Comparison of ENCODE assay signal across 22 cellular contexts in genomic region chr3:71156062-71156665, GRCh38.
DNase-seq lines count a peak whose midpoint lies in the region; ATAC-seq and TF ChIP-seq lines count a peak whose summit lies in the region.
"Had no signal": no experiment of that assay in that cellular context is flagged by ENCODE, and none has a peak within 500 bp of the region (broad histone marks: within the 10 kb centered on the region; RNA-seq: fewer than 3 reads in every experiment).

No MANE protein-coding gene starts in this region.

- H3K36me3 Mint-ChIP-seq in activated naive CD4-positive, alpha-beta T cell treated with anti-CD3 and anti-CD28 coated beads, Interleukin-2, amount 10 ng/mL, durations not matched to agents 7 days and 5 days: peaks cover 9% of the 10 kb centered on the region
- peaks cover 15 to 40% of the 10 kb centered on the region in 2 donors for H3K36me3 Mint-ChIP-seq in activated naive CD4-positive, alpha-beta T cell treated with anti-CD3 and anti-CD28 coated beads, Interleukin-2, amount 50 U/mL, for 72 hours
- H3K36me3 Mint-ChIP-seq in stimulated activated effector memory CD8-positive, alpha-beta T cell treated with anti-CD3 and anti-CD28 coated beads, Interleukin-12 subunit alpha, Interleukin-12 subunit beta, amount 100 ng/mL, for 72 hours: no peaks in the 10 kb centered on the region

- POLR2A ChIA-PET in RWPE1 (lab: Yijun Ruan, JAX; ENCODE audit: low non-redundant PET): interaction anchor here (0.5 kb wide), 1 partner anchor 120 kb away, joined by 4 read pairs; no protein-coding TSS in a partner anchor

- no peak overlapping the region for H3K27ac ChIP-seq in RWPE1
- H3K27ac ChIP-seq: coronary artery, Peyer's patch, prostate gland, skin epidermis, vagina had no signal

- H3K9me3 Mint-ChIP-seq in activated naive CD4-positive, alpha-beta T cell treated with anti-CD3 and anti-CD28 coated beads, Interleukin-2, amount 10 ng/mL, durations not matched to agents 7 days and 5 days: peaks cover 4% of the 10 kb centered on the region
- H3K9me3 Mint-ChIP-seq in activated naive CD4-positive, alpha-beta T cell treated with anti-CD3 and anti-CD28 coated beads, Interleukin-2, amount 50 U/mL, for 72 hours: peaks cover 0 to 10% of the 10 kb centered on the region in 2 donors
- peaks cover 3% of the 10 kb centered on the region for H3K9me3 Mint-ChIP-seq in stimulated activated effector memory CD8-positive, alpha-beta T cell treated with anti-CD3 and anti-CD28 coated beads, Interleukin-12 subunit alpha, Interleukin-12 subunit beta, amount 100 ng/mL, for 72 hours

- H3K4me1 Mint-ChIP-seq in activated naive CD4-positive, alpha-beta T cell treated with anti-CD3 and anti-CD28 coated beads, Interleukin-2, amount 10 ng/mL, durations not matched to agents 7 days and 5 days: peaks cover 11% of the 10 kb centered on the region
- peaks cover 22% of the 10 kb centered on the region for H3K4me1 Mint-ChIP-seq in stimulated activated effector memory CD8-positive, alpha-beta T cell treated with anti-CD3 and anti-CD28 coated beads, Interleukin-12 subunit alpha, Interleukin-12 subunit beta, amount 100 ng/mL, for 72 hours
- H3K4me1 Mint-ChIP-seq: brain, neural crest cell had no signal

- DNase-seq in activated naive CD4-positive, alpha-beta T cell treated with anti-CD3 and anti-CD28 coated beads, Interleukin-2, amount 10 ng/mL, durations not matched to agents 7 days and 5 days: no peak
- no peak for DNase-seq in activated naive CD4-positive, alpha-beta T cell treated with anti-CD3 and anti-CD28 coated beads, Interleukin-2, amount 50 U/mL, for 72 hours (ENCODE audit: low spot score in 2 of 2)
- peak; percentile 26 for DNase-seq in RWPE1 (ENCODE audit: low spot score)
- no peak for DNase-seq in stimulated activated effector memory CD8-positive, alpha-beta T cell treated with anti-CD3 and anti-CD28 coated beads, Interleukin-12 subunit alpha, Interleukin-12 subunit beta, amount 100 ng/mL, for 72 hours (ENCODE audit: low spot score in 2 of 2)
- no peak for DNase-seq in epidermal melanocyte (ENCODE audit: insufficient read length, low spot score)
- no peak for DNase-seq in GM10266 (ENCODE audit: extremely low spot score)
- DNase-seq in mesenteric fat pad (ENCODE audit: low spot score): no peak
- DNase-seq: activated CD4-positive, alpha-beta T cell treated with anti-CD3 and anti-CD28 coated beads for 48 hours; activated naive CD4-positive, alpha-beta T cell treated with anti-CD3 and anti-CD28 coated beads, Interleukin-2, amount 50 U/mL, for 16 hours; BE2C; foreskin fibroblast; midbrain; NCI-H774; Peyer's patch; stimulated activated CD4-positive, alpha-beta T cell treated with anti-CD3 and anti-CD28 coated beads, Interleukin-2, amount 100 ng/mL, for 48 hours had no signal

- H3K27me3 Mint-ChIP-seq in activated naive CD4-positive, alpha-beta T cell treated with anti-CD3 and anti-CD28 coated beads, Interleukin-2, amount 10 ng/mL, durations not matched to agents 7 days and 5 days: no peaks in the 10 kb centered on the region
- H3K27me3 Mint-ChIP-seq: brain had no signal

- ATAC-seq in activated naive CD4-positive, alpha-beta T cell treated with anti-CD3 and anti-CD28 coated beads, Interleukin-2, amount 50 U/mL, for 72 hours: no peak
- peak; percentile 55 for ATAC-seq in esophagus mucosa
- ATAC-seq in stimulated activated effector memory CD8-positive, alpha-beta T cell treated with anti-CD3 and anti-CD28 coated beads, Interleukin-12 subunit alpha, Interleukin-12 subunit beta, amount 100 ng/mL, for 72 hours: no peak

- no peak overlapping the region for H3K4me3 Mint-ChIP-seq in activated naive CD4-positive, alpha-beta T cell treated with anti-CD3 and anti-CD28 coated beads, Interleukin-2, amount 10 ng/mL, durations not matched to agents 7 days and 5 days
- no peak overlapping the region for H3K4me3 Mint-ChIP-seq in stimulated activated effector memory CD8-positive, alpha-beta T cell treated with anti-CD3 and anti-CD28 coated beads, Interleukin-12 subunit alpha, Interleukin-12 subunit beta, amount 100 ng/mL, for 72 hours
- H3K4me3 Mint-ChIP-seq: brain, neural crest cell had no signal

- peak overlapping the region; percentile 35 for H3K27ac Mint-ChIP-seq in activated naive CD4-positive, alpha-beta T cell treated with anti-CD3 and anti-CD28 coated beads, Interleukin-2, amount 10 ng/mL, durations not matched to agents 7 days and 5 days
- H3K27ac Mint-ChIP-seq in activated naive CD4-positive, alpha-beta T cell treated with anti-CD3 and anti-CD28 coated beads, Interleukin-2, amount 50 U/mL, for 72 hours: peak overlapping the region in 1 of 2 donors; percentile 81
- H3K27ac Mint-ChIP-seq in stimulated activated effector memory CD8-positive, alpha-beta T cell treated with anti-CD3 and anti-CD28 coated beads, Interleukin-12 subunit alpha, Interleukin-12 subunit beta, amount 100 ng/mL, for 72 hours: peak overlapping the region; percentile 39
- H3K27ac Mint-ChIP-seq: brain had no signal

- CTCF ChIA-PET in activated naive CD4-positive, alpha-beta T cell treated with anti-CD3 and anti-CD28 coated beads, Interleukin-2, amount 10 ng/mL, durations not matched to agents 7 days and 5 days (lab: Charles Lee): no interaction called here
- CTCF ChIA-PET in RWPE1 (lab: Yijun Ruan, JAX): no interaction called here

- TF ChIP-seq CTCF in RWPE1 (conservative IDR thresholded peaks at IDR 0.05; ENCODE audit: low read depth): no peak
- TF ChIP-seq CTCF in GM10266 (IDR thresholded peaks at IDR 0.05; ENCODE audit: control insufficient read depth, insufficient read depth, low read depth, missing control alignments): no peak
